In the genomic region with DNA sequence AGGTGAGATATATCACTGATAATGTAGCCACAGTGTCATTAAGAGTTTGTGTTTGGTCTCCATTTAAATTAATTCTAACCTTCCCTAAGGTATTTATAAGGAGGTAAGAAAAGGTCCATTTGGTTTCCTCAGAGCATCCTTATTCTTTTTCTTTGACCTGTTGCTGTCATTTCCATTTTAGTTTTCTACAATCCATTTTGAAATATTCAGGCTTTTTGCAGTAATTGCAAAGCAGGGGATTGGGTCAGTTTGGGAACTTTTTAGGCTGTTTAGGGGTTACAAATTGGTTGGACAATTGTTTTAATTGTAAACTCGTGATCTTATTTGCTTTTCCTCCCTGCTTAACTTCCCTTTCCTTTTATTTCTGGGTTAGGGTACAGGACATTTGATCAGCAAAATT, we compare ENCODE assay signal across 11 cellular contexts.
"Had no signal": no experiment of that assay in that cellular context is flagged by ENCODE, and none has a peak within 500 bp of the region (broad histone marks: within the 10 kb centered on the region; RNA-seq: fewer than 3 reads in every experiment).

No MANE protein-coding gene starts in this region.

- H3K4me2 ChIP-seq: GM23338 had no signal

- H3K9me3 ChIP-seq: HAP-1 had no signal

- H3K4me3 ChIP-seq: GM23248, GM23338, HAP-1 had no signal

- H3K27ac ChIP-seq: GM23248 had no signal

- FAIRE-seq: H1, H54 had no signal

- ATAC-seq: GM23338, HCT116 had no signal

- DNase-seq: GM23248, GOT3, H7, H9, HCEC 1CT, HFFc6 had no signal

- H3K4me1 ChIP-seq: HAP-1 had no signal

- H3K36me3 ChIP-seq: HAP-1 had no signal
